ENCODE assay signal across 9 cellular contexts in the genomic region with DNA sequence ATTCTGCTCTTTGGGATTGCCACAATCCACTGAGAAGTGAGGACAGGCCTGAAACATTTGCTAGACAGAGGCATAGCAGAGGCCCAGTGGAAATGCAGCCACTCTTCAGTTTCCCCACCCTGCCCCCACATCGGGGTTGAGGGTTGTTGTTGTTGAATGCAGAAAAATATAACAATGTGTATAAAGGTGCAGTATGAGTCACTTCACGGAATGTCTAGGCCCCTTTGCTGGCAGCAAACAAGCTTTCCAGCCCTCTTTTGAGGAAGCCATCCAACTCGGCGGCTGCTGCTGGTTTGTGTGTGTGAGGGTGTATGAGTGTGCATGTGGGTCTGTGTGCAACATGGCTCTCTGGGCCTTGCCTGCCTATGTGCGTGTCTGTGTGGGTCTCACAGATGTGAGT. TPM values are rescaled to one million over a fixed set of nuclear protein-coding genes. Genes with fewer than 3 reads are reported as not detected.
A peak's percentile ranks its signal among the peaks of the same experiment; 100 is the strongest.
DNase-seq lines count a peak whose midpoint lies in the region; ATAC-seq and TF ChIP-seq lines count a peak whose summit lies in the region.
"Had no signal": no experiment of that assay in that cellular context is flagged by ENCODE, and none has a peak within 500 bp of the region (broad histone marks: within the 10 kb centered on the region; RNA-seq: fewer than 3 reads in every experiment).

No MANE protein-coding gene starts in this region.

- TF ChIP-seq CTCF in astrocyte of the cerebellum (IDR thresholded peaks at IDR 0.05; ENCODE audit: low read depth, low read length, missing control alignments) = no peak

- in situ Hi-C loops in astrocyte of the cerebellum (cut with HindIII; ENCODE audit: low sequenced_read_pairs) = loop anchor here (5.0 kb wide), 1 partner anchor 61 kb away; no protein-coding TSS in a partner anchor

- no peak overlapping the region for H3K27ac Mint-ChIP-seq in stimulated activated naive B cell treated with anti-CD40 and anti-IgM and Interleukin-4, amounts not matched to agents 10 μg/mL and 1 μg/mL and 100 μg/mL, for 72 hours

- H3K4me3 ChIP-seq in astrocyte of the cerebellum (ENCODE audit: low read depth, low read length) (no peak overlapping the region), mesodermal cell (ENCODE audit: extremely low read depth, insufficient read depth, low read length, poor library complexity, severe bottlenecking) (no peak overlapping the region)

- H3K36me3 ChIP-seq in mesodermal cell (ENCODE audit: control insufficient read depth, insufficient read depth, low read length) = no peaks in the 10 kb centered on the region

- H3K9me3 Mint-ChIP-seq in stimulated activated naive B cell treated with anti-CD40 and anti-IgM and Interleukin-4, amounts not matched to agents 10 μg/mL and 1 μg/mL and 100 μg/mL, for 72 hours = no peaks in the 10 kb centered on the region

- no peaks in the 10 kb centered on the region for H3K9me3 ChIP-seq in mesodermal cell (ENCODE audit: control insufficient read depth, low read length)

- ATAC-seq in stimulated activated naive B cell treated with anti-CD40 and anti-IgM and Interleukin-4, amounts not matched to agents 10 μg/mL and 1 μg/mL and 100 μg/mL, for 72 hours (replicated peaks) = no peak

- peaks cover 17% of the 10 kb centered on the region for H3K4me1 ChIP-seq in mesodermal cell (ENCODE audit: control insufficient read depth, insufficient read depth, low read length, poor library complexity, severe bottlenecking)

- H3K27me3 Mint-ChIP-seq in stimulated activated naive B cell treated with anti-CD40 and anti-IgM and Interleukin-4, amounts not matched to agents 10 μg/mL and 1 μg/mL and 100 μg/mL, for 72 hours = peaks cover 0 to 10% of the 10 kb centered on the region in 2 donors

- H3K4me3 Mint-ChIP-seq in stimulated activated naive B cell treated with anti-CD40 and anti-IgM and Interleukin-4, amounts not matched to agents 10 μg/mL and 1 μg/mL and 100 μg/mL, for 72 hours = no peak overlapping the region

- WGBS in mesodermal cell (ENCODE audit: insufficient coverage in 2 of 2), 2 experiments = no CpG with 5 or more reads among the region's 5 CpGs

- peak overlapping the region; percentile 45 for H3K27ac ChIP-seq in mesodermal cell (ENCODE audit: low read depth, low read length, severe bottlenecking)

- H3K4me1 Mint-ChIP-seq in stimulated activated naive B cell treated with anti-CD40 and anti-IgM and Interleukin-4, amounts not matched to agents 10 μg/mL and 1 μg/mL and 100 μg/mL, for 72 hours = peaks cover 26 to 41% of the 10 kb centered on the region in 2 donors

- H3K36me3 Mint-ChIP-seq in stimulated activated naive B cell treated with anti-CD40 and anti-IgM and Interleukin-4, amounts not matched to agents 10 μg/mL and 1 μg/mL and 100 μg/mL, for 72 hours = peaks cover 2 to 5% of the 10 kb centered on the region in 2 donors

- DNase-seq in AG20443 (ENCODE audit: low spot score) (peak; percentile 23), HCEC 1CT (peak; percentile 57), astrocyte of the cerebellum (ENCODE audit: low read depth) (peak; percentile 67), SKM-1 treated with dmso at 0.1 percent for 144 hours (lab: John Stamatoyannopoulos, UW; ENCODE audit: unreplicated experiment) (no peak), mesenteric fat pad (ENCODE audit: low spot score) (no peak), OCI-M2 (lab: John Stamatoyannopoulos, UW; ENCODE audit: unreplicated experiment) (no peak)
- no peak for DNase-seq in stimulated activated naive B cell treated with anti-CD40 and anti-IgM and Interleukin-4, amounts not matched to agents 10 μg/mL and 1 μg/mL and 100 μg/mL, for 72 hours
- DNase-seq: NCI-H1092 had no signal

RNA-seq across cellular contexts. Expression of a gene that starts 8.1 kb away (rescaled TPM):
- 13.0 TPM for polyA plus RNA-seq in mesodermal cell (2013, experiment 1 of 2)
- polyA plus RNA-seq in mesodermal cell (2013, experiment 2 of 2) = 10.7 TPM
- total RNA-seq in mesenteric fat pad = 14.3 TPM

RNA-seq across cellular contexts. Expression of a gene that starts 47.2 kb away (rescaled TPM):
- polyA plus RNA-seq in mesodermal cell (2013, experiment 1 of 2) = 39.8 TPM
- 36.7 TPM for polyA plus RNA-seq in mesodermal cell (2013, experiment 2 of 2)
- 35.4 TPM for total RNA-seq in mesenteric fat pad

RNA-seq across cellular contexts. Expression of a gene that starts 53.4 kb away (rescaled TPM):
- 7.4 TPM for polyA plus RNA-seq in mesodermal cell (2013, experiment 1 of 2)
- 5.3 TPM for polyA plus RNA-seq in mesodermal cell (2013, experiment 2 of 2)
- total RNA-seq in mesenteric fat pad = 3.4 TPM

Comparison
In these comparisons a context has a peak if more than half of its experiments do, and no peak if none do; other contexts are left out.
1. DNase-seq: peak in AG20443 (single experiment), HCEC 1CT (single experiment) and astrocyte of the cerebellum (single experiment); none in SKM-1 treated with dmso at 0.1 percent for 144 hours (single experiment), mesenteric fat pad (single experiment), OCI-M2 (single experiment) and stimulated activated naive B cell treated with anti-CD40 and anti-IgM and Interleukin-4, amounts not matched to agents 10 μg/mL and 1 μg/mL and 100 μg/mL, for 72 hours (single experiment).